In the genomic region with DNA sequence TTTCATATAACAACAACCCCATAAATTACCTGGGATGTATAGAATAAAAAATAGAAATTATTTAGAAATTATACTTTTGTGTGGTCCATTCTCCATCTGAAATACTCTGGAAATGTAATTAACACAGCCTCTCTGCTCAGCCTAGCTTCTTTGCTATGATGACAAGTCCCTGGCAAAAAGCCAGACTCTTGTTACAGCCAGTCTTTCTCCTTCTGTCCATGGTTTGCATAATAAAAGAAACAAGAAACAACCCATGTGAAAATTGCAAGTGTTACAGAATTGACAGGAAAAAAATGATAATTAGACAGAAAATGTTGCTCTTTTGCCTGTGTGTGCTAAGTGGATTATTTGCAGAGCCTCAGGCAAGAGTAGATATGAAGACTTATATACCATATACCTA, we compare ENCODE assay signal across 21 cellular contexts.
DNase-seq lines count a peak whose midpoint lies in the region; ATAC-seq lines count a peak whose summit lies in the region.
"Had no signal": no experiment of that assay in that cellular context is flagged by ENCODE, and none has a peak within 500 bp of the region (broad histone marks: within the 10 kb centered on the region; RNA-seq: fewer than 3 reads in every experiment).

No MANE protein-coding gene starts in this region.

- DNase-seq in DMS53 (lab: John Stamatoyannopoulos, UW) (peak; percentile 40), DMS53 treated with DMSO at 0.1 percent for 48 hours (lab: John Stamatoyannopoulos, UW; ENCODE audit: unreplicated experiment) (no peak), NCI-H1436 treated with DMSO at 0.1 percent for 48 hours (lab: John Stamatoyannopoulos, UW) (peak; percentile 30), RKO (ENCODE audit: low spot score) (peak; percentile 11), iris pigment epithelial cell (ENCODE audit: low read depth) (peak; percentile 28), DMS79 treated with DMSO at 0.1 percent for 48 hours (lab: John Stamatoyannopoulos, UW) (no peak), Right ventricle myocardium inferior (ENCODE audit: missing footprints) (no peak)
- no peak for DNase-seq in activated naive CD4-positive, alpha-beta T cell (lab: John Stamatoyannopoulos, UW)
- DNase-seq: 8988T; activated CD4-positive, alpha-beta T cell treated with anti-CD3 and anti-CD28 coated beads for 4 hours; C1 segment of cervical spinal cord; cerebellar nuclear complex; effector CD4-positive, alpha-beta T cell; left ventricle myocardium inferior; MG63; mucosa of descending colon; NCI-H2107; stimulated activated CD4-positive, alpha-beta T cell treated with anti-CD3 and anti-CD28 coated beads, Interleukin-12 subunit alpha, Interleukin-12 subunit beta, amount 100 ng/mL, for 4 hours; stimulated activated CD8-positive, alpha-beta memory T cell treated with anti-CD3 and anti-CD28 coated beads, Interleukin-4, amount 100 ng/mL, for 48 hours; T-cell; uterus had no signal

- ATAC-seq in Right ventricle myocardium inferior, result no peak
- ATAC-seq: mucosa of descending colon, T-cell had no signal

- intact Hi-C loops in Right ventricle myocardium inferior (cut with DNase I), result no loop called here

Comparison
In these comparisons a context has a peak if more than half of its experiments do, and no peak if none do; other contexts are left out.
1. DNase-seq: peak in DMS53 (single experiment), NCI-H1436 treated with DMSO at 0.1 percent for 48 hours (single experiment), RKO (single experiment) and iris pigment epithelial cell (single experiment); none in DMS53 treated with DMSO at 0.1 percent for 48 hours (single experiment), activated naive CD4-positive, alpha-beta T cell (0 of 4), DMS79 treated with DMSO at 0.1 percent for 48 hours (single experiment) and Right ventricle myocardium inferior (single experiment).